1 cellular context compared by ENCODE assay signal in the genomic region with DNA sequence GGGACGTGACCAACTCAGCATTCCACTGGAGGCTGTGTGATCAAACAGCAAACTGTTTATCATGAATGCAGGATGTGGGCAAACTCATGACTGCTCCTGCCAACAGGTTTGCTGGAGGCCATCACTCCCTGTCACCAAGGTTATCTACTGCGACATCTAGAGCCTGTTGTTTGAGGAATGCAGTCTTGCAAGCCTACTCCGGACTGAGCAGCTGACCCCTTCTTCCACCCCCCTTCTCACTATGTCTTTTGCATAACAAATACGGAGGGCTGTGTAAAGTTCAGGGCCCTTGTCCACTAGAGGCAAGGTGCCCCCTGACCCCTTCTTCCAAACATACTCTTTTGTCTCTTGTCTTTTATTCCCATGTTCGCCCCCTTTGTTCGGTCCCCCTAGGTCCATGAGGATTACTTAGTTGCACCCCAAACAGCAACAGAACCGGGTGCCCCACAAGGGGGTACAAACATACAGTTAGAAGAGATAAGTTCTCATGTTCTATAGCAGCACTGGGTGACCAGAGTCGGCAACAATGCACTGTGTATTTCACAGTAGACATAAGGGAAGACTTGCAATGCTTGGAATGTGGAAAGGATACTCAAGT.
TF ChIP-seq lines count a peak whose summit lies in the region.

No MANE protein-coding gene starts in this region.

TF ChIP-seq in HepG2, 621 proteins besides CTCF, POLR2A, EP300 and RAD21 (continues in another document):
- TF ChIP-seq, protein P1, sequence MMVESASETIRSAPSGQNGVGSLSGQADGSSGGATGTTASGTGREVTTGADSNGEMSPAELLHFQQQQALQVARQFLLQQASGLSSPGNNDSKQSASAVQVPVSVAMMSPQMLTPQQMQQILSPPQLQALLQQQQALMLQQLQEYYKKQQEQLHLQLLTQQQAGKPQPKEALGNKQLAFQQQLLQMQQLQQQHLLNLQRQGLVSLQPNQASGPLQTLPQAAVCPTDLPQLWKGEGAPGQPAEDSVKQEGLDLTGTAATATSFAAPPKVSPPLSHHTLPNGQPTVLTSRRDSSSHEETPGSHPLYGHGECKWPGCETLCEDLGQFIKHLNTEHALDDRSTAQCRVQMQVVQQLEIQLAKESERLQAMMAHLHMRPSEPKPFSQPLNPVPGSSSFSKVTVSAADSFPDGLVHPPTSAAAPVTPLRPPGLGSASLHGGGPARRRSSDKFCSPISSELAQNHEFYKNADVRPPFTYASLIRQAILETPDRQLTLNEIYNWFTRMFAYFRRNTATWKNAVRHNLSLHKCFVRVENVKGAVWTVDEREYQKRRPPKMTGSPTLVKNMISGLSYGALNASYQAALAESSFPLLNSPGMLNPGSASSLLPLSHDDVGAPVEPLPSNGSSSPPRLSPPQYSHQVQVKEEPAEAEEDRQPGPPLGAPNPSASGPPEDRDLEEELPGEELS (CRISPR knock-in tag; IDR thresholded peaks at IDR 0.05), result peak; percentile 71
- TF ChIP-seq RXRA (CRISPR knock-in tag; IDR thresholded peaks at IDR 0.05) (peak; percentile 43; the same call in 1 of the 2 replicates), FOXJ3 (CRISPR knock-in tag; IDR thresholded peaks at IDR 0.05; ENCODE audit: borderline replicate concordance) (peak; percentile 31; the same call in 1 of the 2 replicates), SIN3A (IDR thresholded peaks at IDR 0.05; ENCODE audit: borderline replicate concordance, low read depth, low read length) (no peak), HOXA3 (CRISPR knock-in tag; IDR thresholded peaks at IDR 0.05) (peak; percentile 44; the same call in 1 of the 2 replicates), HDAC2 (CRISPR knock-in tag; IDR thresholded peaks at IDR 0.05) (peak; percentile 50; the same call in 1 of the 2 replicates), SAP130 (CRISPR knock-in tag; IDR thresholded peaks at IDR 0.05; ENCODE audit: low read depth) (peak; percentile 19; the same call in 1 of the 2 replicates), SOX5 (CRISPR knock-in tag; IDR thresholded peaks at IDR 0.05; ENCODE audit: borderline replicate concordance) (peak; percentile 56; the same call in 1 of the 2 replicates), ZFP37 (CRISPR knock-in tag; IDR thresholded peaks at IDR 0.05; ENCODE audit: borderline replicate concordance) (0 out of 2 replicates have a peak, but pooled peaks have one; percentile 54), ZNF878 (CRISPR knock-in tag; IDR thresholded peaks at IDR 0.05) (no peak), SOX6 (IDR thresholded peaks at IDR 0.05) (no peak), SOX6 (CRISPR knock-in tag; IDR thresholded peaks at IDR 0.05) (peak; percentile 76), SALL1 (CRISPR knock-in tag; IDR thresholded peaks at IDR 0.05) (peak; percentile 48; the same call in 1 of the 2 replicates), ZFP36L2 (CRISPR knock-in tag; IDR thresholded peaks at IDR 0.05) (no peak), FOSL2 (CRISPR knock-in tag; IDR thresholded peaks at IDR 0.05) (no peak), ZNF773 (CRISPR knock-in tag; IDR thresholded peaks at IDR 0.05; ENCODE audit: borderline replicate concordance) (0 out of 2 replicates have a peak, but pooled peaks have one; percentile 23), TMF1 (CRISPR knock-in tag; IDR thresholded peaks at IDR 0.05; ENCODE audit: low read depth) (no peak), ZFY (CRISPR knock-in tag; IDR thresholded peaks at IDR 0.05) (0 out of 2 replicates have a peak, but pooled peaks have one; percentile 24), STAG1 (CRISPR knock-in tag; IDR thresholded peaks at IDR 0.05) (peak; percentile 23; the same call in 1 of the 2 replicates), MAFK (conservative IDR thresholded peaks at IDR 0.05 in 1 of 2, IDR thresholded peaks at IDR 0.05 in 1 of 2; ENCODE audit: low read length in 2 of 2) (no peak), RARA (CRISPR knock-in tag; IDR thresholded peaks at IDR 0.05) (peak; percentile 46; the same call in 1 of the 2 replicates), NR2F1 (CRISPR knock-in tag; IDR thresholded peaks at IDR 0.05) (0 out of 4 replicates have a peak, but pooled peaks of 1 of the 2 experiments have one; percentile 14), TEAD3 (CRISPR knock-in tag; optimal IDR thresholded peaks at IDR 0.05; ENCODE audit: borderline replicate concordance) (peak; percentile 52), NR2F6 (IDR thresholded peaks at IDR 0.05) (peak; percentile 73), NR2F6 (CRISPR knock-in tag; IDR thresholded peaks at IDR 0.05) (peak; percentile 50; the same call in 1 of the 2 replicates), HNF4G (IDR thresholded peaks at IDR 0.05; ENCODE audit: borderline replicate concordance, low read depth, low read length) (peak; percentile 18; the same call in 1 of the 2 replicates), HNF4G (CRISPR knock-in tag; IDR thresholded peaks at IDR 0.05; ENCODE audit: borderline replicate concordance, low read depth) (no peak), HNF4A (CRISPR knock-in tag; IDR thresholded peaks at IDR 0.05) (peak; percentile 63), RELA (CRISPR knock-in tag; IDR thresholded peaks at IDR 0.05) (no peak)
- TF ChIP-seq, protein P2, sequence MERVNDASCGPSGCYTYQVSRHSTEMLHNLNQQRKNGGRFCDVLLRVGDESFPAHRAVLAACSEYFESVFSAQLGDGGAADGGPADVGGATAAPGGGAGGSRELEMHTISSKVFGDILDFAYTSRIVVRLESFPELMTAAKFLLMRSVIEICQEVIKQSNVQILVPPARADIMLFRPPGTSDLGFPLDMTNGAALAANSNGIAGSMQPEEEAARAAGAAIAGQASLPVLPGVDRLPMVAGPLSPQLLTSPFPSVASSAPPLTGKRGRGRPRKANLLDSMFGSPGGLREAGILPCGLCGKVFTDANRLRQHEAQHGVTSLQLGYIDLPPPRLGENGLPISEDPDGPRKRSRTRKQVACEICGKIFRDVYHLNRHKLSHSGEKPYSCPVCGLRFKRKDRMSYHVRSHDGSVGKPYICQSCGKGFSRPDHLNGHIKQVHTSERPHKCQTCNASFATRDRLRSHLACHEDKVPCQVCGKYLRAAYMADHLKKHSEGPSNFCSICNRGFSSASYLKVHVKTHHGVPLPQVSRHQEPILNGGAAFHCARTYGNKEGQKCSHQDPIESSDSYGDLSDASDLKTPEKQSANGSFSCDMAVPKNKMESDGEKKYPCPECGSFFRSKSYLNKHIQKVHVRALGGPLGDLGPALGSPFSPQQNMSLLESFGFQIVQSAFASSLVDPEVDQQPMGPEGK (CRISPR knock-in tag; IDR thresholded peaks at IDR 0.05), result peak; percentile 44; the same call in 1 of the 2 replicates
- TF ChIP-seq, protein P3, sequence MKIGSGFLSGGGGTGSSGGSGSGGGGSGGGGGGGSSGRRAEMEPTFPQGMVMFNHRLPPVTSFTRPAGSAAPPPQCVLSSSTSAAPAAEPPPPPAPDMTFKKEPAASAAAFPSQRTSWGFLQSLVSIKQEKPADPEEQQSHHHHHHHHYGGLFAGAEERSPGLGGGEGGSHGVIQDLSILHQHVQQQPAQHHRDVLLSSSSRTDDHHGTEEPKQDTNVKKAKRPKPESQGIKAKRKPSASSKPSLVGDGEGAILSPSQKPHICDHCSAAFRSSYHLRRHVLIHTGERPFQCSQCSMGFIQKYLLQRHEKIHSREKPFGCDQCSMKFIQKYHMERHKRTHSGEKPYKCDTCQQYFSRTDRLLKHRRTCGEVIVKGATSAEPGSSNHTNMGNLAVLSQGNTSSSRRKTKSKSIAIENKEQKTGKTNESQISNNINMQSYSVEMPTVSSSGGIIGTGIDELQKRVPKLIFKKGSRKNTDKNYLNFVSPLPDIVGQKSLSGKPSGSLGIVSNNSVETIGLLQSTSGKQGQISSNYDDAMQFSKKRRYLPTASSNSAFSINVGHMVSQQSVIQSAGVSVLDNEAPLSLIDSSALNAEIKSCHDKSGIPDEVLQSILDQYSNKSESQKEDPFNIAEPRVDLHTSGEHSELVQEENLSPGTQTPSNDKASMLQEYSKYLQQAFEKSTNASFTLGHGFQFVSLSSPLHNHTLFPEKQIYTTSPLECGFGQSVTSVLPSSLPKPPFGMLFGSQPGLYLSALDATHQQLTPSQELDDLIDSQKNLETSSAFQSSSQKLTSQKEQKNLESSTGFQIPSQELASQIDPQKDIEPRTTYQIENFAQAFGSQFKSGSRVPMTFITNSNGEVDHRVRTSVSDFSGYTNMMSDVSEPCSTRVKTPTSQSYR (CRISPR knock-in tag; IDR thresholded peaks at IDR 0.05; ENCODE audit: borderline replicate concordance), result peak; percentile 46; the same call in 1 of the 2 replicates
- TF ChIP-seq, protein P4, sequence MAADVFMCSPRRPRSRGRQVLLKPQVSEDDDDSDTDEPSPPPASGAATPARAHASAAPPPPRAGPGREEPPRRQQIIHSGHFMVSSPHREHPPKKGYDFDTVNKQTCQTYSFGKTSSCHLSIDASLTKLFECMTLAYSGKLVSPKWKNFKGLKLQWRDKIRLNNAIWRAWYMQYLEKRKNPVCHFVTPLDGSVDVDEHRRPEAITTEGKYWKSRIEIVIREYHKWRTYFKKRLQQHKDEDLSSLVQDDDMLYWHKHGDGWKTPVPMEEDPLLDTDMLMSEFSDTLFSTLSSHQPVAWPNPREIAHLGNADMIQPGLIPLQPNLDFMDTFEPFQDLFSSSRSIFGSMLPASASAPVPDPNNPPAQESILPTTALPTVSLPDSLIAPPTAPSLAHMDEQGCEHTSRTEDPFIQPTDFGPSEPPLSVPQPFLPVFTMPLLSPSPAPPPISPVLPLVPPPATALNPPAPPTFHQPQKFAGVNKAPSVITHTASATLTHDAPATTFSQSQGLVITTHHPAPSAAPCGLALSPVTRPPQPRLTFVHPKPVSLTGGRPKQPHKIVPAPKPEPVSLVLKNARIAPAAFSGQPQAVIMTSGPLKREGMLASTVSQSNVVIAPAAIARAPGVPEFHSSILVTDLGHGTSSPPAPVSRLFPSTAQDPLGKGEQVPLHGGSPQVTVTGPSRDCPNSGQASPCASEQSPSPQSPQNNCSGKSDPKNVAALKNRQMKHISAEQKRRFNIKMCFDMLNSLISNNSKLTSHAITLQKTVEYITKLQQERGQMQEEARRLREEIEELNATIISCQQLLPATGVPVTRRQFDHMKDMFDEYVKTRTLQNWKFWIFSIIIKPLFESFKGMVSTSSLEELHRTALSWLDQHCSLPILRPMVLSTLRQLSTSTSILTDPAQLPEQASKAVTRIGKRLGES (CRISPR knock-in tag; IDR thresholded peaks at IDR 0.05; ENCODE audit: borderline replicate concordance), result no peak
- TF ChIP-seq, protein P5, sequence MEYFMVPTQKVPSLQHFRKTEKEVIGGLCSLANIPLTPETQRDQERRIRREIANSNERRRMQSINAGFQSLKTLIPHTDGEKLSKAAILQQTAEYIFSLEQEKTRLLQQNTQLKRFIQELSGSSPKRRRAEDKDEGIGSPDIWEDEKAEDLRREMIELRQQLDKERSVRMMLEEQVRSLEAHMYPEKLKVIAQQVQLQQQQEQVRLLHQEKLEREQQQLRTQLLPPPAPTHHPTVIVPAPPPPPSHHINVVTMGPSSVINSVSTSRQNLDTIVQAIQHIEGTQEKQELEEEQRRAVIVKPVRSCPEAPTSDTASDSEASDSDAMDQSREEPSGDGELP (IDR thresholded peaks at IDR 0.05; ENCODE audit: borderline replicate concordance, low read depth), result peak; percentile 31; the same call in 1 of the 2 replicates
- TF ChIP-seq, protein P6, sequence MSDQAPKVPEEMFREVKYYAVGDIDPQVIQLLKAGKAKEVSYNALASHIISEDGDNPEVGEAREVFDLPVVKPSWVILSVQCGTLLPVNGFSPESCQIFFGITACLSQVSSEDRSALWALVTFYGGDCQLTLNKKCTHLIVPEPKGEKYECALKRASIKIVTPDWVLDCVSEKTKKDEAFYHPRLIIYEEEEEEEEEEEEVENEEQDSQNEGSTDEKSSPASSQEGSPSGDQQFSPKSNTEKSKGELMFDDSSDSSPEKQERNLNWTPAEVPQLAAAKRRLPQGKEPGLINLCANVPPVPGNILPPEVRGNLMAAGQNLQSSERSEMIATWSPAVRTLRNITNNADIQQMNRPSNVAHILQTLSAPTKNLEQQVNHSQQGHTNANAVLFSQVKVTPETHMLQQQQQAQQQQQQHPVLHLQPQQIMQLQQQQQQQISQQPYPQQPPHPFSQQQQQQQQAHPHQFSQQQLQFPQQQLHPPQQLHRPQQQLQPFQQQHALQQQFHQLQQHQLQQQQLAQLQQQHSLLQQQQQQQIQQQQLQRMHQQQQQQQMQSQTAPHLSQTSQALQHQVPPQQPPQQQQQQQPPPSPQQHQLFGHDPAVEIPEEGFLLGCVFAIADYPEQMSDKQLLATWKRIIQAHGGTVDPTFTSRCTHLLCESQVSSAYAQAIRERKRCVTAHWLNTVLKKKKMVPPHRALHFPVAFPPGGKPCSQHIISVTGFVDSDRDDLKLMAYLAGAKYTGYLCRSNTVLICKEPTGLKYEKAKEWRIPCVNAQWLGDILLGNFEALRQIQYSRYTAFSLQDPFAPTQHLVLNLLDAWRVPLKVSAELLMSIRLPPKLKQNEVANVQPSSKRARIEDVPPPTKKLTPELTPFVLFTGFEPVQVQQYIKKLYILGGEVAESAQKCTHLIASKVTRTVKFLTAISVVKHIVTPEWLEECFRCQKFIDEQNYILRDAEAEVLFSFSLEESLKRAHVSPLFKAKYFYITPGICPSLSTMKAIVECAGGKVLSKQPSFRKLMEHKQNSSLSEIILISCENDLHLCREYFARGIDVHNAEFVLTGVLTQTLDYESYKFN (CRISPR knock-in tag; conservative IDR thresholded peaks at IDR 0.05), result peak; percentile 45; the same call in 1 of the 2 replicates
- TF ChIP-seq, protein P7, sequence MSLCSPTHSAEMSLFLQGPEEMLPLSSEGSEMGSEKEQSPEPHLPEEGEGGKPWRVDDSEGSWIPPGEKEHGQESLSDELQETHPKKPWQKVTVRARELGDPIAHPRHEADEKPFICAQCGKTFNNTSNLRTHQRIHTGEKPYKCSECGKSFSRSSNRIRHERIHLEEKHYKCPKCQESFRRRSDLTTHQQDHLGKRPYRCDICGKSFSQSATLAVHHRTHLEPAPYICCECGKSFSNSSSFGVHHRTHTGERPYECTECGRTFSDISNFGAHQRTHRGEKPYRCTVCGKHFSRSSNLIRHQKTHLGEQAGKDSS (CRISPR knock-in tag; IDR thresholded peaks at IDR 0.05; ENCODE audit: borderline replicate concordance, low read depth), result no peak
- TF ChIP-seq, protein P8, sequence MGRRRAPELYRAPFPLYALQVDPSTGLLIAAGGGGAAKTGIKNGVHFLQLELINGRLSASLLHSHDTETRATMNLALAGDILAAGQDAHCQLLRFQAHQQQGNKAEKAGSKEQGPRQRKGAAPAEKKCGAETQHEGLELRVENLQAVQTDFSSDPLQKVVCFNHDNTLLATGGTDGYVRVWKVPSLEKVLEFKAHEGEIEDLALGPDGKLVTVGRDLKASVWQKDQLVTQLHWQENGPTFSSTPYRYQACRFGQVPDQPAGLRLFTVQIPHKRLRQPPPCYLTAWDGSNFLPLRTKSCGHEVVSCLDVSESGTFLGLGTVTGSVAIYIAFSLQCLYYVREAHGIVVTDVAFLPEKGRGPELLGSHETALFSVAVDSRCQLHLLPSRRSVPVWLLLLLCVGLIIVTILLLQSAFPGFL (CRISPR knock-in tag; IDR thresholded peaks at IDR 0.05), result no peak
